ENCODE assay signal across 21 cellular contexts in genomic region chr2:24768013-24768412, GRCh38.
"Had no signal": no experiment of that assay in that cellular context is flagged by ENCODE, and none has a peak within 500 bp of the region (broad histone marks: within the 10 kb centered on the region; RNA-seq: fewer than 3 reads in every experiment).

No MANE protein-coding gene starts in this region.

- H3K9me3 ChIP-seq: esophagus muscularis mucosa, mucosa of descending colon, right lobe of liver, tibial artery had no signal

- H3K4me3 ChIP-seq: coronary artery, esophagus muscularis mucosa, mucosa of descending colon, right lobe of liver, skin epidermis, tibial artery had no signal

- H3K4me1 ChIP-seq: parathyroid adenoma, right lobe of liver, tibial artery had no signal

- H3K27me3 ChIP-seq: esophagus muscularis mucosa, right lobe of liver, tibial artery had no signal

- H3K27ac ChIP-seq: coronary artery, esophagus muscularis mucosa, parathyroid adenoma, right lobe of liver, tibial artery had no signal

- DNase-seq: activated CD4-positive, alpha-beta T cell treated with anti-CD3 and anti-CD28 coated beads for 1 hour; activated CD8-positive, alpha-beta memory T cell treated with anti-CD3 and anti-CD28 coated beads for 24 hours; activated CD8-positive, alpha-beta memory T cell treated with anti-CD3 and anti-CD28 coated beads, Interleukin-2, amount 50 U/mL, for 4 hours; activated naive CD4-positive, alpha-beta T cell; activated naive CD8-positive, alpha-beta T cell treated with anti-CD3 and anti-CD28 coated beads for 36 hours; activated T-cell treated with anti-CD3 and anti-CD28 coated beads, Interleukin-2, amount 50 U/mL, for 4 hours; amniotic stem cell; cerebellar nuclear complex; hypothalamus; mesendoderm; mucosa of descending colon; nucleus accumbens; right lobe of liver; stimulated activated CD4-positive, alpha-beta T cell treated with anti-CD3 and anti-CD28 coated beads, Interleukin-1b, Interleukin-23, amount 100 ng/mL, for 48 hours; substantia nigra; T-helper 9 cell had no signal

- ATAC-seq: activated T-cell treated with anti-CD3 and anti-CD28 coated beads, Interleukin-2, amount 50 U/mL, for 4 hours; mucosa of descending colon; right lobe of liver had no signal
